Comparison of ENCODE assay signal across 1 cellular context in genomic region chr4:38614198-38614597, GRCh38.
TF ChIP-seq lines count a peak whose summit lies in the region.

No MANE protein-coding gene starts in this region.

TF ChIP-seq in K562, 482 proteins besides CTCF, POLR2A, EP300 and RAD21:
- TF ChIP-seq AFF1 (IDR thresholded peaks at IDR 0.05; ENCODE audit: low read depth in 1 of 2, partially characterized antibody in 2 of 2) (no peak), CHCHD3 (CRISPR knock-in tag; IDR thresholded peaks at IDR 0.05) (no peak), ARID3B (CRISPR knock-in tag; IDR thresholded peaks at IDR 0.05; ENCODE audit: borderline replicate concordance) (no peak), SMAD3 (CRISPR knock-in tag; conservative IDR thresholded peaks at IDR 0.05) (no peak), ZBTB12 (CRISPR knock-in tag; IDR thresholded peaks at IDR 0.05) (no peak), BCL6 (CRISPR knock-in tag; IDR thresholded peaks at IDR 0.05) (no peak), PHB2 (IDR thresholded peaks at IDR 0.05; ENCODE audit: low read depth) (no peak), TCF7L2 (IDR thresholded peaks at IDR 0.05; ENCODE audit: low read depth, low read length) (no peak), ARID4B (CRISPR knock-in tag; IDR thresholded peaks at IDR 0.05) (no peak), ZNF589 (CRISPR knock-in tag; IDR thresholded peaks at IDR 0.05; ENCODE audit: low read depth) (no peak), ZNF408 (CRISPR knock-in tag; IDR thresholded peaks at IDR 0.05; ENCODE audit: low read depth) (no peak), ZNF23 (CRISPR knock-in tag; IDR thresholded peaks at IDR 0.05) (no peak), POLR2B (IDR thresholded peaks at IDR 0.05; ENCODE audit: low read depth, partially characterized antibody) (no peak), MAFG (tag; conservative IDR thresholded peaks at IDR 0.05) (no peak), ZBTB17 (CRISPR knock-in tag; IDR thresholded peaks at IDR 0.05) (no peak), ADNP (tag; IDR thresholded peaks at IDR 0.05) (no peak), PTBP1 (IDR thresholded peaks at IDR 0.05; ENCODE audit: low read depth, low read length) (no peak)
- TF ChIP-seq, protein P1, sequence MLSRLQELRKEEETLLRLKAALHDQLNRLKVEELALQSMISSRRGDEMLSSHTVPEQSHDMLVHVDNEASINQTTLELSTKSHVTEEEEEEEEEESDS (CRISPR knock-in tag; IDR thresholded peaks at IDR 0.05): no peak
- TF ChIP-seq, protein P2, sequence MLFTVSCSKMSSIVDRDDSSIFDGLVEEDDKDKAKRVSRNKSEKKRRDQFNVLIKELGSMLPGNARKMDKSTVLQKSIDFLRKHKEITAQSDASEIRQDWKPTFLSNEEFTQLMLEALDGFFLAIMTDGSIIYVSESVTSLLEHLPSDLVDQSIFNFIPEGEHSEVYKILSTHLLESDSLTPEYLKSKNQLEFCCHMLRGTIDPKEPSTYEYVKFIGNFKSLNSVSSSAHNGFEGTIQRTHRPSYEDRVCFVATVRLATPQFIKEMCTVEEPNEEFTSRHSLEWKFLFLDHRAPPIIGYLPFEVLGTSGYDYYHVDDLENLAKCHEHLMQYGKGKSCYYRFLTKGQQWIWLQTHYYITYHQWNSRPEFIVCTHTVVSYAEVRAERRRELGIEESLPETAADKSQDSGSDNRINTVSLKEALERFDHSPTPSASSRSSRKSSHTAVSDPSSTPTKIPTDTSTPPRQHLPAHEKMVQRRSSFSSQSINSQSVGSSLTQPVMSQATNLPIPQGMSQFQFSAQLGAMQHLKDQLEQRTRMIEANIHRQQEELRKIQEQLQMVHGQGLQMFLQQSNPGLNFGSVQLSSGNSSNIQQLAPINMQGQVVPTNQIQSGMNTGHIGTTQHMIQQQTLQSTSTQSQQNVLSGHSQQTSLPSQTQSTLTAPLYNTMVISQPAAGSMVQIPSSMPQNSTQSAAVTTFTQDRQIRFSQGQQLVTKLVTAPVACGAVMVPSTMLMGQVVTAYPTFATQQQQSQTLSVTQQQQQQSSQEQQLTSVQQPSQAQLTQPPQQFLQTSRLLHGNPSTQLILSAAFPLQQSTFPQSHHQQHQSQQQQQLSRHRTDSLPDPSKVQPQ (CRISPR knock-in tag; IDR thresholded peaks at IDR 0.05; ENCODE audit: borderline replicate concordance): no peak
TF ChIP-seq in K562: peak in this region for 0.
